Comparison of ENCODE assay signal across 20 cellular contexts in genomic region chr5:124581866-124582650, GRCh38.
DNase-seq lines count a peak whose midpoint lies in the region; ATAC-seq lines count a peak whose summit lies in the region.
"Had no signal": no experiment of that assay in that cellular context is flagged by ENCODE, and none has a peak within 500 bp of the region (broad histone marks: within the 10 kb centered on the region; RNA-seq: fewer than 3 reads in every experiment).

No MANE protein-coding gene starts in this region.

- H3K4me1 Mint-ChIP-seq in activated T-cell treated with anti-CD3 and anti-CD28 coated beads, Interleukin-2, amount 50 U/mL, for 4 hours (ENCODE audit: low read depth): peaks cover 12% of the 10 kb centered on the region

- H2BK12ac ChIP-seq in neuronal stem cell (ENCODE audit: low read length): no peak overlapping the region

- H3K4me1 ChIP-seq in neuronal stem cell (ENCODE audit: control insufficient read depth in 2 of 2, insufficient read depth in 1 of 2, low read depth in 1 of 2, low read length in 2 of 2): peaks cover 26 to 43% of the 10 kb centered on the region in 2 donors
- H3K4me1 ChIP-seq: right atrium auricular region, upper lobe of right lung had no signal

- H2BK120ac ChIP-seq in neuronal stem cell (ENCODE audit: low read depth, low read length): no peak overlapping the region

- H3K23ac ChIP-seq in neuronal stem cell (ENCODE audit: low read depth, low read length, poor library complexity): no peak overlapping the region

- no peak overlapping the region for H3K9ac ChIP-seq in neuronal stem cell (ENCODE audit: low read depth, low read length, poor library complexity)

- H3K27me3 ChIP-seq in neuronal stem cell (ENCODE audit: control insufficient read depth in 3 of 3, insufficient read depth in 3 of 3, low read depth in 1 of 3, low read length in 3 of 3): no peaks in the 10 kb centered on the region
- H3K27me3 ChIP-seq: right atrium auricular region, upper lobe of right lung had no signal

- H3K4ac ChIP-seq in neuronal stem cell (ENCODE audit: low read length): no peak overlapping the region

- H2BK5ac ChIP-seq in neuronal stem cell (ENCODE audit: low read length): no peak overlapping the region

- H3K9me3 ChIP-seq in neuronal stem cell (replicated peaks in 1 of 2; ENCODE audit: control insufficient read depth in 2 of 2, insufficient read depth in 1 of 2, low read depth in 1 of 2, low read length in 2 of 2): peaks cover 4 to 23% of the 10 kb centered on the region in 2 donors
- H3K9me3 ChIP-seq: upper lobe of right lung had no signal

- peak overlapping the region; percentile 64 for H2AFZ ChIP-seq in neuronal stem cell (ENCODE audit: low read length)

- DNase-seq in GM04504 (ENCODE audit: low read depth) (peak; percentile 4), SK-N-DZ (ENCODE audit: low spot score) (peak; percentile 25), fibroblast of peridontal ligament (ENCODE audit: extremely low read depth) (peak; percentile 17), neuronal stem cell (ENCODE audit: low spot score) (no peak), DMS114 treated with DMSO at 0.1 percent for 48 hours (lab: John Stamatoyannopoulos, UW; ENCODE audit: unreplicated experiment) (no peak)
- DNase-seq in activated T-cell treated with anti-CD3 and anti-CD28 coated beads, Interleukin-2, amount 50 U/mL, for 4 hours: no peak
- DNase-seq in activated naive CD4-positive, alpha-beta T cell treated with Interleukin-2 at 50 U/mL for 16 hours: no peak
- DNase-seq: activated CD4-positive, alpha-beta T cell treated with anti-CD3 and anti-CD28 coated beads, Interleukin-2, amount 50 U/mL, for 48 hours; activated naive CD8-positive, alpha-beta T cell treated with anti-CD3 and anti-CD28 coated beads, Interleukin-2, amount 10 ng/mL, durations not matched to agents 7 days and 5 days; activated T-cell treated with anti-CD3 and anti-CD28 coated beads, Interleukin-2, amount 50 U/mL, for 24 hours; COR-L47; effector CD8-positive, alpha-beta T cell; kidney; NCI-H2107; SHP77; stimulated activated naive CD4-positive, alpha-beta T cell treated with Interleukin-2 at 50 U/mL for 16 hours; T-helper 1 cell; upper lobe of right lung had no signal

- H3K79me1 ChIP-seq in neuronal stem cell (ENCODE audit: low read depth, low read length): no peaks in the 10 kb centered on the region

- no peak overlapping the region for H2AK5ac ChIP-seq in neuronal stem cell (ENCODE audit: low read depth, low read length)

- H3K18ac ChIP-seq in neuronal stem cell (ENCODE audit: low read length): no peak overlapping the region

- H3K4me3 ChIP-seq in neuronal stem cell (ENCODE audit: low read length in 2 of 2): peak overlapping the region in 1 of 2 donors; percentile 3
- H3K4me3 ChIP-seq: right atrium auricular region, upper lobe of right lung had no signal

- no peak overlapping the region for H2BK15ac ChIP-seq in neuronal stem cell (ENCODE audit: low read length)

- H4K91ac ChIP-seq in neuronal stem cell (ENCODE audit: low read depth, low read length, poor library complexity): no peak overlapping the region

- H3K36me3 Mint-ChIP-seq in activated T-cell treated with anti-CD3 and anti-CD28 coated beads, Interleukin-2, amount 50 U/mL, for 4 hours (ENCODE audit: insufficient read depth): no peaks in the 10 kb centered on the region
- H3K36me3 Mint-ChIP-seq: activated naive CD8-positive, alpha-beta T cell treated with anti-CD3 and anti-CD28 coated beads, Interleukin-2, amount 10 ng/mL, durations not matched to agents 7 days and 5 days had no signal

- peak overlapping the region; percentile 23 for H3K4me2 ChIP-seq in neuronal stem cell (ENCODE audit: insufficient read depth, low read length, poor library complexity, severe bottlenecking)

- H3K27me3 Mint-ChIP-seq in activated T-cell treated with anti-CD3 and anti-CD28 coated beads, Interleukin-2, amount 50 U/mL, for 4 hours (ENCODE audit: low read depth): no peaks in the 10 kb centered on the region

- H3K14ac ChIP-seq in neuronal stem cell (ENCODE audit: low read length): no peak overlapping the region

- H3K27ac ChIP-seq in neuronal stem cell (replicated peaks; ENCODE audit: low read length): peak overlapping the region; percentile 96
- H3K27ac ChIP-seq: right atrium auricular region, upper lobe of right lung had no signal

- no peak for ATAC-seq in activated T-cell treated with anti-CD3 and anti-CD28 coated beads, Interleukin-2, amount 50 U/mL, for 4 hours
- ATAC-seq in GM21360 (IDR thresholded peaks at IDR 0.05; ENCODE audit: unreplicated experiment): no peak
- ATAC-seq: upper lobe of right lung had no signal

- no peak overlapping the region for H3K4me3 Mint-ChIP-seq in activated T-cell treated with anti-CD3 and anti-CD28 coated beads, Interleukin-2, amount 50 U/mL, for 4 hours
- H3K4me3 Mint-ChIP-seq: activated naive CD8-positive, alpha-beta T cell treated with anti-CD3 and anti-CD28 coated beads, Interleukin-2, amount 10 ng/mL, durations not matched to agents 7 days and 5 days; activated T-cell treated with anti-CD3 and anti-CD28 coated beads, Interleukin-2, amount 50 U/mL, for 24 hours had no signal

- no peaks in the 10 kb centered on the region for H3K9me3 Mint-ChIP-seq in activated T-cell treated with anti-CD3 and anti-CD28 coated beads, Interleukin-2, amount 50 U/mL, for 4 hours
- H3K9me3 Mint-ChIP-seq: activated T-cell treated with anti-CD3 and anti-CD28 coated beads, Interleukin-2, amount 50 U/mL, for 24 hours had no signal

- no CpG with 5 or more reads among the region's 10 CpGs for WGBS in neuronal stem cell (ENCODE audit: extremely low coverage in 2 of 2, insufficient read length in 2 of 2, insufficient replicate concordance in 1 of 2), 2 donors

- no peak overlapping the region for H4K8ac ChIP-seq in neuronal stem cell (ENCODE audit: low read depth, low read length)

- no peaks in the 10 kb centered on the region for H3K36me3 ChIP-seq in neuronal stem cell (replicated peaks in 1 of 2; ENCODE audit: control insufficient read depth in 2 of 2, insufficient read depth in 2 of 2, low read length in 2 of 2)
- H3K36me3 ChIP-seq: right atrium auricular region, upper lobe of right lung had no signal

Comparison
In these comparisons a context has a peak if more than half of its experiments do, and no peak if none do; other contexts are left out.
1. DNase-seq: peak in GM04504 (single experiment), SK-N-DZ (single experiment) and fibroblast of peridontal ligament (single experiment); none in neuronal stem cell (single experiment), activated T-cell treated with anti-CD3 and anti-CD28 coated beads, Interleukin-2, amount 50 U/mL, for 4 hours (single experiment), activated naive CD4-positive, alpha-beta T cell treated with Interleukin-2 at 50 U/mL for 16 hours (single experiment) and DMS114 treated with DMSO at 0.1 percent for 48 hours (single experiment).